In the genomic region with DNA sequence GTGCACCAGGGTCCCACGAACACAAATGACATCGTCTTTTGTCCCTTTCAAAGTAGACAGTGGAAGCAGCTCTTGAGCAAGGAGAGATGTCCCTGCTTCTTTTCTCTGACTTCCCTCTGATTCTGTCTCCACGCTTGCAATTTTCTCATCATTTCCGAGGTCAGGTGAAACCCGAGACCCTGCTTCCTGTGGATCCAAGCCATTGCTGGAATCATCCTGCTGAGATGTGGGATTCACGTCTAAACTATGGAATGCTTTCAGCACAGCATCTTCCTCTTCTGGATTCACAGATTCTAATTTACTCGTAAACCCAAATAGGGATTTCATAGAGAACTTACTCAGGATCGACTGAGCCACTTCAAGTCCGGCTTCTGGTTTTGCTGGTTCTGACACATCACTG, we compare ENCODE assay signal across 9 cellular contexts.
DNase-seq lines count a peak whose midpoint lies in the region; ATAC-seq and TF ChIP-seq lines count a peak whose summit lies in the region.
"Had no signal": no experiment of that assay in that cellular context is flagged by ENCODE, and none has a peak within 500 bp of the region (broad histone marks: within the 10 kb centered on the region; RNA-seq: fewer than 3 reads in every experiment).

No MANE protein-coding gene starts in this region.

- no peak for ATAC-seq in HG03342 (IDR thresholded peaks at IDR 0.05; ENCODE audit: unreplicated experiment)
- ATAC-seq in GM21529 (IDR thresholded peaks at IDR 0.05; ENCODE audit: unreplicated experiment): no peak

- no peaks in the 10 kb centered on the region for H3K9me3 ChIP-seq in parathyroid adenoma (ENCODE audit: control insufficient read depth, low read length)

- peak overlapping the region; percentile 68 for H2AFZ ChIP-seq in parathyroid adenoma

- peaks cover 11% of the 10 kb centered on the region for H3K4me1 ChIP-seq in parathyroid adenoma

- H3K79me2 ChIP-seq in parathyroid adenoma: no peaks in the 10 kb centered on the region

- no peak for TF ChIP-seq CTCF in NB4 (IDR thresholded peaks at IDR 0.05; ENCODE audit: low read depth, low read length)
- no peak for TF ChIP-seq CTCF in parathyroid adenoma (IDR thresholded peaks at IDR 0.05)

- H3K4me3 ChIP-seq in NB4 (ENCODE audit: low read depth, low read length) (peak overlapping the region; percentile 48), parathyroid adenoma (ENCODE audit: low read depth, low read length) (peak overlapping the region; percentile 48)

- no peaks in the 10 kb centered on the region for H3K27me3 ChIP-seq in parathyroid adenoma (ENCODE audit: control insufficient read depth, insufficient read depth, low read length)

- H3K27ac ChIP-seq in epithelial cell of prostate: peak overlapping the region; percentile 88
- peak overlapping the region; percentile 68 for H3K27ac ChIP-seq in parathyroid adenoma

- H3K9ac ChIP-seq in parathyroid adenoma: no peak overlapping the region

- no peak for TF ChIP-seq POLR2A in NB4 (IDR thresholded peaks at IDR 0.05; ENCODE audit: extremely low read depth, insufficient read length)

- no peaks in the 10 kb centered on the region for H3K36me3 ChIP-seq in parathyroid adenoma (ENCODE audit: control insufficient read depth, insufficient read depth, low read length)

- peak overlapping the region; percentile 81 for H3K4me2 ChIP-seq in parathyroid adenoma (ENCODE audit: low read length)

- DNase-seq in COR-L47 (lab: John Stamatoyannopoulos, UW) (peak; percentile 9), NB4 (ENCODE audit: low read depth) (no peak), epithelial cell of prostate (ENCODE audit: low read depth, low spot score) (no peak), KG1 (lab: John Stamatoyannopoulos, UW) (no peak)
- no peak for DNase-seq in NK-92 treated with Interleukin-12 subunit alpha and Interleukin-12 subunit beta, amount 100 ng/mL, for 24 hours (lab: John Stamatoyannopoulos, UW)
- DNase-seq: stimulated activated CD4-positive, alpha-beta T cell treated with anti-CD3 and anti-CD28 coated beads, Interleukin-4, amount 100 ng/mL, for 24 hours had no signal
